21 cellular contexts compared by ENCODE assay signal in genomic region chr7:152871678-152872060, GRCh38.
"Had no signal": no experiment of that assay in that cellular context is flagged by ENCODE, and none has a peak within 500 bp of the region (broad histone marks: within the 10 kb centered on the region; RNA-seq: fewer than 3 reads in every experiment).

No MANE protein-coding gene starts in this region.

- H3K9me3 Mint-ChIP-seq: effector memory CD8-positive, alpha-beta T cell; natural killer cell; stimulated activated effector memory CD8-positive, alpha-beta T cell treated with anti-CD3 and anti-CD28 coated beads, Interleukin-12 subunit alpha, Interleukin-12 subunit beta, amount 100 ng/mL, for 72 hours had no signal

- FAIRE-seq: frontal cortex had no signal

- ATAC-seq: effector memory CD8-positive, alpha-beta T cell; natural killer cell; stimulated activated effector memory CD8-positive, alpha-beta T cell treated with anti-CD3 and anti-CD28 coated beads, Interleukin-12 subunit alpha, Interleukin-12 subunit beta, amount 100 ng/mL, for 72 hours had no signal

- H3K27me3 ChIP-seq: right atrium auricular region, sigmoid colon, tibial nerve, upper lobe of left lung, uterus had no signal

- H3K27ac Mint-ChIP-seq: effector memory CD8-positive, alpha-beta T cell; immature natural killer cell; memory B cell; natural killer cell; stimulated activated effector memory CD8-positive, alpha-beta T cell treated with anti-CD3 and anti-CD28 coated beads, Interleukin-12 subunit alpha, Interleukin-12 subunit beta, amount 100 ng/mL, for 72 hours had no signal

- H3K9me3 ChIP-seq: prostate gland, right atrium auricular region, sigmoid colon, thoracic aorta, upper lobe of left lung, uterus had no signal

- DNase-seq: dermis blood vessel endothelial cell; effector memory CD8-positive, alpha-beta T cell; hypothalamus; immature natural killer cell; islet precursor cell; natural killer cell; sigmoid colon; stimulated activated CD4-positive, alpha-beta T cell treated with anti-CD3 and anti-CD28 coated beads, Interleukin-2, amount 100 ng/mL, for 24 hours; stimulated activated CD4-positive, alpha-beta T cell treated with anti-CD3 and anti-CD28 coated beads, Interleukin-4, amount 100 ng/mL, for 24 hours; stimulated activated naive CD4-positive, alpha-beta T cell treated with Interleukin-2 at 50 U/mL for 16 hours; upper lobe of left lung; uterus had no signal

- H3K27me3 Mint-ChIP-seq: effector memory CD8-positive, alpha-beta T cell; memory B cell had no signal

- H3K36me3 ChIP-seq: prostate gland, right atrium auricular region, sigmoid colon, thoracic aorta, upper lobe of left lung, uterus had no signal

- H3K4me3 Mint-ChIP-seq: effector memory CD8-positive, alpha-beta T cell; immature natural killer cell; memory B cell; natural killer cell; stimulated activated effector memory CD8-positive, alpha-beta T cell treated with anti-CD3 and anti-CD28 coated beads, Interleukin-12 subunit alpha, Interleukin-12 subunit beta, amount 100 ng/mL, for 72 hours had no signal

- H3K4me1 Mint-ChIP-seq: immature natural killer cell; natural killer cell; stimulated activated effector memory CD8-positive, alpha-beta T cell treated with anti-CD3 and anti-CD28 coated beads, Interleukin-12 subunit alpha, Interleukin-12 subunit beta, amount 100 ng/mL, for 72 hours had no signal

- H3K4me1 ChIP-seq: prostate gland, right atrium auricular region, sigmoid colon, tibial nerve, upper lobe of left lung, uterus had no signal

- H3K4me3 ChIP-seq: coronary artery, lung, prostate gland, right atrium auricular region, sigmoid colon, thoracic aorta, tibial nerve, upper lobe of left lung, uterus had no signal

- H3K27ac ChIP-seq: coronary artery, prostate gland, right atrium auricular region, sigmoid colon, thoracic aorta, tibial nerve, upper lobe of left lung, uterus had no signal
